In the genomic region with DNA sequence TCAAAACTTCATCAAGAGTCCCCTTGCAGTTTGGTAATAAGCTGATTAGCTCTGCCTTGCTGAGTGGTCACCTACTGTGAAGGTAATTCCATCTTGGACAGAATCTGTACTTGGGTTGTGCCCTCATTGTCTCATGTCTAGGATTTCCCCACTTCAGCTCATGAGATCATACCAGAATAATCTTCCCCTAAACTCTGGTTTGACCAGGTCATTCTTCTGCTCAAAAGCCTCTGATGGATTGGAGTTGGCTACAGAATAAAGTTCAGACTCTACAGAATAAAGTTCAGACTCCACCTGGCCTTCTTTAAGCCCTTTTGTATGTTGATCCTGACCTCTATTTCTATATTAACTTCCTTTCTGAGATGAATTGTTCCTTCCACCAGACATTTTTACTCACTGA, we compare ENCODE assay signal across 12 cellular contexts. TPM values are rescaled to one million over a fixed set of nuclear protein-coding genes. Genes with fewer than 3 reads are reported as not detected.
DNase-seq lines count a peak whose midpoint lies in the region; TF ChIP-seq lines count a peak whose summit lies in the region.
"Had no signal": no experiment of that assay in that cellular context is flagged by ENCODE, and none has a peak within 500 bp of the region (broad histone marks: within the 10 kb centered on the region; RNA-seq: fewer than 3 reads in every experiment).

No MANE protein-coding gene starts in this region.

- intact Hi-C loops in spleen (cut with DNase I; ENCODE audit: low total_unique reads): no loop called here

- no peaks in the 10 kb centered on the region for H3K9me3 ChIP-seq in MG63
- H3K9me3 ChIP-seq in spleen: no peaks in the 10 kb centered on the region

- no peaks in the 10 kb centered on the region for H3K79me2 ChIP-seq in ACC112 (ENCODE audit: control insufficient read depth, insufficient read depth, low read length, unreplicated experiment)

- DNase-seq in NCI-H226: peak; percentile 35
- DNase-seq in choroid plexus epithelial cell (ENCODE audit: low read depth): peak; percentile 53
- DNase-seq in glomerular endothelial cell (ENCODE audit: extremely low read depth, low read depth, low spot score): peak; percentile 75
- DNase-seq in NCI-H526 treated with DMSO at 0.1 percent for 48 hours (lab: John Stamatoyannopoulos, UW): no peak
- no peak for DNase-seq in Ammon's horn (ENCODE audit: low spot score)
- DNase-seq in MG63: no peak
- no peak for DNase-seq in spleen
- DNase-seq: MV-4-11, NCI-H1417, NCI-H187 treated with DMSO at 0.1 percent for 48 hours, NCI-H748 treated with DMSO at 0.1 percent for 48 hours had no signal

- H3K4me1 ChIP-seq in ACC112 (ENCODE audit: control insufficient read depth, insufficient read depth, low read length, unreplicated experiment) (peaks cover 18% of the 10 kb centered on the region), spleen (no peaks in the 10 kb centered on the region)

- H3K4me3 ChIP-seq in ACC112 (ENCODE audit: low read depth, low read length) (peak overlapping the region; percentile 9; the same call in 1 of the 2 replicates), choroid plexus epithelial cell (ENCODE audit: low read depth, low read length) (no peak overlapping the region), MG63 (no peak overlapping the region), spleen (no peak overlapping the region)

- no peak for TF ChIP-seq POLR2A in spleen (IDR thresholded peaks at IDR 0.05)

- peak overlapping the region; percentile 27 for H2AFZ ChIP-seq in ACC112 (ENCODE audit: low read length, unreplicated experiment)

- H3K27me3 ChIP-seq in ACC112 (ENCODE audit: insufficient read depth, low read length) (peaks cover 28% of the 10 kb centered on the region), MG63 (peaks cover under 1% of the 10 kb centered on the region; the same call in 1 of the 2 replicates), spleen (replicated peaks in 1 of 7) (peaks cover 0 to 14% (median 0%) of the 10 kb centered on the region in 7 donors)

- H3K36me3 ChIP-seq in ACC112 (ENCODE audit: insufficient read depth, low read length): no peaks in the 10 kb centered on the region
- no peaks in the 10 kb centered on the region for H3K36me3 ChIP-seq in MG63
- H3K36me3 ChIP-seq in spleen: no peaks in the 10 kb centered on the region

- no peak overlapping the region for H3K27ac ChIP-seq in ACC112 (ENCODE audit: low read depth, low read length)
- H3K27ac ChIP-seq in spleen: no peak overlapping the region

- TF ChIP-seq CTCF in choroid plexus epithelial cell (conservative IDR thresholded peaks at IDR 0.05; ENCODE audit: low read depth, low read length): no peak
- TF ChIP-seq CTCF in spleen (IDR thresholded peaks at IDR 0.05 in 8 of 11, conservative IDR thresholded peaks at IDR 0.05 in 3 of 11): no peak

RNA-seq across cellular contexts. Expression of a gene that starts 6.4 kb away (rescaled TPM):
- total RNA-seq in glomerular endothelial cell (127 and 158 TPM in 2 replicates), spleen (10 to 100 TPM in 4 of 7 donors, 1 to 10 TPM in 3; 5.4 to 13.3 (median 11.1) TPM)
- 12.2 and 21.4 TPM in 2 replicates for total RNA-seq in MG63 (2014; rRNA removed; shearing (Covaris generic); ENCODE audit: low replicate concordance)
- polyA plus RNA-seq in spleen: 1 to 10 TPM; 2.8 to 4.5 (median 3.9) TPM

Comparison
In these comparisons a context has a peak if more than half of its experiments do, and no peak if none do; other contexts are left out.
1. DNase-seq: peak in NCI-H226 (single experiment), choroid plexus epithelial cell (single experiment) and glomerular endothelial cell (single experiment); none in NCI-H526 treated with DMSO at 0.1 percent for 48 hours (single experiment), Ammon's horn (single experiment), MG63 (single experiment) and spleen (single experiment).